ENCODE assay signal across 8 cellular contexts in genomic region chr1:209989525-209989924, GRCh38. TPM values are rescaled to one million over a fixed set of nuclear protein-coding genes. Genes with fewer than 3 reads are reported as not detected.
DNase-seq lines count a peak whose midpoint lies in the region; ATAC-seq and TF ChIP-seq lines count a peak whose summit lies in the region.

No MANE protein-coding gene starts in this region.

- peaks cover 49% of the 10 kb centered on the region for H3K27me3 ChIP-seq in left ventricle myocardium inferior (ENCODE audit: low read depth)

- intact Hi-C loops in left ventricle myocardium inferior (cut with micrococcal nuclease) = loop anchor here (10.0 kb wide), 1 partner anchor 125 kb away; no protein-coding TSS in a partner anchor
- intact Hi-C loops in cardiac septum (cut with DNase I) = loop anchor here (2.0 to 10.0 kb wide), 2 partner anchors 129 to 415 kb away; no protein-coding TSS in a partner anchor

- peak; percentile 49 for TF ChIP-seq CTCF in left ventricle myocardium inferior (IDR thresholded peaks at IDR 0.05; ENCODE audit: borderline replicate concordance)
- no peak for TF ChIP-seq CTCF in epithelial cell of esophagus (IDR thresholded peaks at IDR 0.05; ENCODE audit: insufficient read depth, low read depth, low read length, missing control alignments)

- H3K27ac ChIP-seq in left ventricle myocardium inferior (replicated peaks) = no peak overlapping the region

- ATAC-seq in GM21576 (IDR thresholded peaks at IDR 0.05; ENCODE audit: unreplicated experiment) = no peak
- no peak for ATAC-seq in HG03442 (IDR thresholded peaks at IDR 0.05; ENCODE audit: unreplicated experiment)

- DNase-seq in left ventricle myocardium inferior (no peak), cardiac septum (ENCODE audit: low spot score) (no peak), NCI-H748 (lab: John Stamatoyannopoulos, UW; ENCODE audit: unreplicated experiment) (peak; percentile 4), epithelial cell of esophagus (ENCODE audit: low read depth) (peak; percentile 32), midbrain (lab: John Stamatoyannopoulos, UW) (no peak), HPDE6-E6E7 (ENCODE audit: extremely low spot score) (no peak)

- H3K9me3 ChIP-seq in left ventricle myocardium inferior (replicated peaks) = peaks cover 7% of the 10 kb centered on the region

- H3K4me3 ChIP-seq in left ventricle myocardium inferior (no peak overlapping the region), epithelial cell of esophagus (ENCODE audit: low read length) (no peak overlapping the region)

- H3K4me1 ChIP-seq in left ventricle myocardium inferior = no peaks in the 10 kb centered on the region

- H3K36me3 ChIP-seq in left ventricle myocardium inferior = no peaks in the 10 kb centered on the region

RNA-seq across cellular contexts. Expression of gene SYT14, which starts 51.5 kb away (rescaled TPM):
- total RNA-seq in left ventricle myocardium inferior (not detected), cardiac septum (0.03 TPM)

Comparison
In these comparisons a context has a peak if more than half of its experiments do, and no peak if none do; other contexts are left out.
1. DNase-seq: peak in NCI-H748 (single experiment) and epithelial cell of esophagus (single experiment); none in left ventricle myocardium inferior (single experiment), cardiac septum (single experiment), midbrain (single experiment) and HPDE6-E6E7 (single experiment).